19 cellular contexts compared by ENCODE assay signal in the genomic region with DNA sequence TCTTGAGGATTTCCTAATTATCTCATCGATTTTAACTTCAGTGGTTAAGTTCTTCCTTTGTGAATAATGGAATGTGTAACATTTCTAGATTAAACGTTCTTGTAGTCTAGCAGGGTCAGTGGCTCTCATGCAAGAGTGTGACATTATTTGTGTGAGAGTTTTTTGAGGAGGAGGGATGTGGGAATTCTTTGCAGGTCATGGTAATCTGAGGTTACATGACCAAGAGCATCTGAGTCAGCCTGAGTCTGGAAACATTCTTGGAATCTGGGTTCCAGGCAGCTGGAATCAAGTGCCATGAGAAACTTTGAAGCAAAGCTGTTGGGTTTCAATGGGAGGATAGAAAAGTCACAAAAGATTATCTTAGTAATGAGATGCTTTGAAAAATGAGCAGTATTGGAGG. TPM values are rescaled to one million over a fixed set of nuclear protein-coding genes. Genes with fewer than 3 reads are reported as not detected.
A peak's percentile ranks its signal among the peaks of the same experiment; 100 is the strongest.
DNase-seq lines count a peak whose midpoint lies in the region; ATAC-seq and TF ChIP-seq lines count a peak whose summit lies in the region.
"Had no signal": no experiment of that assay in that cellular context is flagged by ENCODE, and none has a peak within 500 bp of the region (broad histone marks: within the 10 kb centered on the region; RNA-seq: fewer than 3 reads in every experiment).

No MANE protein-coding gene starts in this region.

- H2AFZ ChIP-seq in trophoblast cell (ENCODE audit: insufficient read depth, low read length, poor library complexity): no peak overlapping the region
- H2AFZ ChIP-seq in GM23338: no peak overlapping the region

- no peak overlapping the region for H4K91ac ChIP-seq in trophoblast cell (ENCODE audit: low read depth, low read length)

- no peaks in the 10 kb centered on the region for H4K20me1 ChIP-seq in GM23338 (replicated peaks; ENCODE audit: insufficient read depth)

- no peaks in the 10 kb centered on the region for H3K4me1 Mint-ChIP-seq in CD4-positive, CD25-positive, alpha-beta regulatory T cell
- no peaks in the 10 kb centered on the region for H3K4me1 Mint-ChIP-seq in GM23338
- H3K4me1 Mint-ChIP-seq: CD4-positive, alpha-beta memory T cell; nephron had no signal

- no peaks in the 10 kb centered on the region for H3K79me2 ChIP-seq in trophoblast cell (ENCODE audit: control insufficient read depth, insufficient read depth, low read length, poor library complexity)
- no peaks in the 10 kb centered on the region for H3K79me2 ChIP-seq in GM23338 (replicated peaks; ENCODE audit: insufficient read depth)

- no peak overlapping the region for H3K4ac ChIP-seq in trophoblast cell (ENCODE audit: low read depth, low read length)

- H3K4me3 Mint-ChIP-seq in CD4-positive, CD25-positive, alpha-beta regulatory T cell: no peak overlapping the region
- H3K4me3 Mint-ChIP-seq in GM23338: no peak overlapping the region
- H3K4me3 Mint-ChIP-seq: CD4-positive, alpha-beta memory T cell; nephron had no signal

- H3K14ac ChIP-seq in trophoblast cell (ENCODE audit: low read length): no peak overlapping the region

- no peak overlapping the region for H3K18ac ChIP-seq in trophoblast cell (ENCODE audit: low read length)

- H4K8ac ChIP-seq in trophoblast cell (ENCODE audit: low read depth, low read length): no peak overlapping the region

- no peaks in the 10 kb centered on the region for H3K27me3 ChIP-seq in CD4-positive, CD25-positive, alpha-beta regulatory T cell (ENCODE audit: control insufficient read depth, insufficient read depth, low read length)
- H3K27me3 ChIP-seq in trophoblast cell (ENCODE audit: insufficient read depth, low read length) (no peaks in the 10 kb centered on the region), GM23338 (ENCODE audit: insufficient read depth) (no peaks in the 10 kb centered on the region)
- H3K27me3 ChIP-seq: esophagus muscularis mucosa had no signal

- H2BK5ac ChIP-seq in trophoblast cell (ENCODE audit: low read depth, low read length, poor library complexity): no peak overlapping the region

- no peak for ATAC-seq in CD4-positive, CD25-positive, alpha-beta regulatory T cell (ENCODE audit: low read depth in 2 of 2)
- no peak for ATAC-seq in GM23338
- ATAC-seq: HCT116, lower lobe of right lung had no signal

- H3K4me2 ChIP-seq in trophoblast cell (ENCODE audit: low read length) (no peak overlapping the region), GM23338 (no peak overlapping the region)

- H2BK12ac ChIP-seq in trophoblast cell (ENCODE audit: low read length): no peak overlapping the region

- peaks cover 3% of the 10 kb centered on the region for H3K36me3 Mint-ChIP-seq in CD4-positive, CD25-positive, alpha-beta regulatory T cell
- H3K36me3 Mint-ChIP-seq in GM23338 (ENCODE audit: low read depth): no peaks in the 10 kb centered on the region

- WGBS in trophoblast cell (ENCODE audit: extremely low coverage, insufficient coverage, insufficient read length): no CpG with 5 or more reads among the region's 2 CpGs

- no peaks in the 10 kb centered on the region for H3K9me3 Mint-ChIP-seq in CD4-positive, CD25-positive, alpha-beta regulatory T cell
- no peaks in the 10 kb centered on the region for H3K9me3 Mint-ChIP-seq in GM23338
- H3K9me3 Mint-ChIP-seq: CD4-positive, alpha-beta memory T cell; nephron had no signal

- H3F3A ChIP-seq in GM23338 (replicated peaks; ENCODE audit: low read depth): no peaks in the 10 kb centered on the region

- no peak for DNase-seq in CD4-positive, CD25-positive, alpha-beta regulatory T cell
- peak; percentile 29 for DNase-seq in NCI-H226
- peak; percentile 63 for DNase-seq in fibroblast of gingiva (ENCODE audit: low read depth)
- DNase-seq in trophoblast cell: peak; percentile 4 to 23
- no peak for DNase-seq in HPDE6-E6E7 (ENCODE audit: extremely low spot score)
- DNase-seq in activated CD4-positive, CD25-positive, alpha-beta regulatory T cell (lab: John Stamatoyannopoulos, UW): no peak
- DNase-seq in GM23338 (ENCODE audit: low spot score): no peak
- no peak for DNase-seq in UCSD-AML1 (lab: John Stamatoyannopoulos, UW; ENCODE audit: unreplicated experiment)
- DNase-seq: activated effector memory CD4-positive, alpha-beta T cell treated with anti-CD3 and anti-CD28 coated beads, Interleukin-2, amount 50 U/mL, for 16 hours; CD4-positive, alpha-beta memory T cell; lower lobe of right lung; NCI-H1048; NCI-H2171; RPMI8226; substantia nigra had no signal

- no peak overlapping the region for H2BK120ac ChIP-seq in trophoblast cell (ENCODE audit: insufficient read depth, low read length, poor library complexity)

- peak overlapping the region in 2 of 3 donors; percentile 3 to 6 for H3K27ac Mint-ChIP-seq in CD4-positive, CD25-positive, alpha-beta regulatory T cell
- H3K27ac Mint-ChIP-seq in GM23338: no peak overlapping the region
- H3K27ac Mint-ChIP-seq: CD4-positive, alpha-beta memory T cell; nephron had no signal

- no peaks in the 10 kb centered on the region for H3K79me1 ChIP-seq in trophoblast cell (ENCODE audit: low read length)

- no peak for TF ChIP-seq CTCF in GM23338 (conservative IDR thresholded peaks at IDR 0.05; ENCODE audit: low read depth in 2 of 2)

- H3K23ac ChIP-seq in trophoblast cell (ENCODE audit: low read length): no peak overlapping the region

- no peak overlapping the region for H3K27ac ChIP-seq in CD4-positive, CD25-positive, alpha-beta regulatory T cell (ENCODE audit: insufficient read depth, low read length, poor library complexity, severe bottlenecking)
- H3K27ac ChIP-seq in trophoblast cell (ENCODE audit: low read depth, low read length) (no peak overlapping the region), GM23338 (ENCODE audit: low read depth) (no peak overlapping the region)
- H3K27ac ChIP-seq: esophagus muscularis mucosa, lower lobe of right lung, VCaP had no signal

- H3K36me3 ChIP-seq in CD4-positive, CD25-positive, alpha-beta regulatory T cell (ENCODE audit: control insufficient read depth, insufficient read depth, low read length): peaks cover 3% of the 10 kb centered on the region
- H3K36me3 ChIP-seq in trophoblast cell (ENCODE audit: control insufficient read depth in 1 of 2, insufficient read depth in 2 of 2, low read length in 2 of 2) (no peaks in the 10 kb centered on the region), GM23338 (ENCODE audit: insufficient read depth) (no peaks in the 10 kb centered on the region)
- H3K36me3 ChIP-seq: esophagus muscularis mucosa, lower lobe of right lung had no signal

- no peak overlapping the region for H4K12ac ChIP-seq in trophoblast cell (ENCODE audit: low read depth, low read length)

- no peaks in the 10 kb centered on the region for H3K27me3 Mint-ChIP-seq in CD4-positive, CD25-positive, alpha-beta regulatory T cell
- no peaks in the 10 kb centered on the region for H3K27me3 Mint-ChIP-seq in GM23338 (ENCODE audit: insufficient read depth, low read depth, poor library complexity)
- H3K27me3 Mint-ChIP-seq: CD4-positive, alpha-beta memory T cell had no signal

- H2AK5ac ChIP-seq in trophoblast cell (ENCODE audit: low read length): no peak overlapping the region

- no peaks in the 10 kb centered on the region for H3K4me1 ChIP-seq in CD4-positive, CD25-positive, alpha-beta regulatory T cell (ENCODE audit: control insufficient read depth, insufficient read depth, low read length, poor library complexity, severe bottlenecking)
- H3K4me1 ChIP-seq in trophoblast cell (ENCODE audit: control insufficient read depth in 1 of 2, insufficient read depth in 2 of 2, low read length in 2 of 2): no peaks in the 10 kb centered on the region
- no peaks in the 10 kb centered on the region for H3K4me1 ChIP-seq in GM23338 (ENCODE audit: insufficient read depth)
- H3K4me1 ChIP-seq: esophagus muscularis mucosa, lower lobe of right lung had no signal

- H3K9me3 ChIP-seq in CD4-positive, CD25-positive, alpha-beta regulatory T cell (ENCODE audit: control insufficient read depth in 2 of 2, low read length in 2 of 2): no peaks in the 10 kb centered on the region
- H3K9me3 ChIP-seq in trophoblast cell (ENCODE audit: insufficient read depth, low read depth, low read length): no peaks in the 10 kb centered on the region
- H3K9me3 ChIP-seq: esophagus muscularis mucosa, lower lobe of right lung had no signal

- H3K9me2 ChIP-seq in GM23338 (ENCODE audit: insufficient read depth): no peaks in the 10 kb centered on the region

- H3K4me3 ChIP-seq in CD4-positive, CD25-positive, alpha-beta regulatory T cell (ENCODE audit: low read depth, low read length): no peak overlapping the region
- H3K4me3 ChIP-seq in trophoblast cell (ENCODE audit: low read depth, low read length) (no peak overlapping the region), GM23338 (no peak overlapping the region)
- H3K4me3 ChIP-seq: esophagus muscularis mucosa, lower lobe of right lung had no signal

- no peak overlapping the region for H3K9ac ChIP-seq in trophoblast cell (ENCODE audit: low read length)

TF ChIP-seq in GM23338, 12 proteins besides CTCF, POLR2A, EP300 and RAD21 (continues in another document):
- TF ChIP-seq JUNB (IDR thresholded peaks at IDR 0.05; ENCODE audit: unreplicated experiment): no peak
- no peak for TF ChIP-seq ZNF114 (CRISPR knock-in tag; IDR thresholded peaks at IDR 0.05)
- TF ChIP-seq STAT1 (IDR thresholded peaks at IDR 0.05; ENCODE audit: unreplicated experiment): no peak

RNA-seq across cellular contexts. Expression of a gene that starts 49.5 kb away (rescaled TPM):
- 15.3 TPM for total RNA-seq in CD4-positive, CD25-positive, alpha-beta regulatory T cell
- 10 to 100 TPM; 13.7 to 22.3 (median 19.8) TPM for polyA plus RNA-seq in CD4-positive, CD25-positive, alpha-beta regulatory T cell
- polyA plus RNA-seq in trophoblast cell (2013): 0.47 and 0.57 TPM in 2 replicates
- total RNA-seq in GM23338 (2014; rRNA removed; shearing (Covaris generic)): 7.3 and 8.4 TPM in 2 replicates
- polyA plus RNA-seq in GM23338 (2016; fragmentation: Nextera tagmentation; extraction: Ambion mirVana): 10.6 and 10.8 TPM in 2 replicates

Comparison
In these comparisons a context has a peak if more than half of its experiments do, and no peak if none do; other contexts are left out.
1. DNase-seq: peak in NCI-H226 (single experiment), fibroblast of gingiva (single experiment) and trophoblast cell (2 of 2); none in CD4-positive, CD25-positive, alpha-beta regulatory T cell (0 of 3), HPDE6-E6E7 (single experiment), activated CD4-positive, CD25-positive, alpha-beta regulatory T cell (0 of 4), GM23338 (single experiment) and UCSD-AML1 (single experiment).